Comparison of ENCODE assay signal across 32 cellular contexts in genomic region chr2:77713412-77713811, GRCh38.
"Had no signal": no experiment of that assay in that cellular context is flagged by ENCODE, and none has a peak within 500 bp of the region (broad histone marks: within the 10 kb centered on the region; RNA-seq: fewer than 3 reads in every experiment).

No MANE protein-coding gene starts in this region.

- ATAC-seq: activated CD8-positive, alpha-beta T cell treated with anti-CD3 and anti-CD28 coated beads for 36 hours; activated T-cell treated with anti-CD3 and anti-CD28 coated beads, Interleukin-2, amount 50 U/mL, for 72 hours; activated T-helper 17 cell treated with anti-CD3 and anti-CD28 coated beads, Interleukin-2, amount 50 U/mL, for 72 hours; Right ventricle myocardium inferior had no signal

- H3K27ac ChIP-seq: brain microvascular endothelial cell, PC-9, RWPE1, VCaP had no signal

- H3K36me3 Mint-ChIP-seq: activated naive CD8-positive, alpha-beta T cell treated with anti-CD3 and anti-CD28 coated beads for 36 hours had no signal

- H3K27me3 ChIP-seq: brain microvascular endothelial cell had no signal

- H3K27ac Mint-ChIP-seq: activated CD4-positive, alpha-beta T cell treated with anti-CD3 and anti-CD28 coated beads, Interleukin-2, amount 10 ng/mL, durations not matched to agents 24 days and 14 days; activated CD8-positive, alpha-beta T cell treated with anti-CD3 and anti-CD28 coated beads for 36 hours; activated naive CD8-positive, alpha-beta T cell treated with anti-CD3 and anti-CD28 coated beads for 36 hours; activated T-cell treated with anti-CD3 and anti-CD28 coated beads, Interleukin-2, amount 50 U/mL, for 72 hours; activated T-helper 17 cell treated with anti-CD3 and anti-CD28 coated beads, Interleukin-2, amount 50 U/mL, for 72 hours had no signal

- H3K4me3 Mint-ChIP-seq: activated CD4-positive, alpha-beta T cell treated with anti-CD3 and anti-CD28 coated beads, Interleukin-2, amount 10 ng/mL, durations not matched to agents 24 days and 14 days; activated CD8-positive, alpha-beta T cell treated with anti-CD3 and anti-CD28 coated beads for 36 hours; activated naive CD8-positive, alpha-beta T cell treated with anti-CD3 and anti-CD28 coated beads for 36 hours; activated T-cell treated with anti-CD3 and anti-CD28 coated beads, Interleukin-2, amount 50 U/mL, for 72 hours; activated T-helper 17 cell treated with anti-CD3 and anti-CD28 coated beads, Interleukin-2, amount 50 U/mL, for 72 hours had no signal

- H3K27me3 Mint-ChIP-seq: activated CD4-positive, alpha-beta T cell treated with anti-CD3 and anti-CD28 coated beads, Interleukin-2, amount 10 ng/mL, durations not matched to agents 24 days and 14 days; activated CD8-positive, alpha-beta T cell treated with anti-CD3 and anti-CD28 coated beads for 36 hours; activated naive CD8-positive, alpha-beta T cell treated with anti-CD3 and anti-CD28 coated beads for 36 hours; activated T-helper 17 cell treated with anti-CD3 and anti-CD28 coated beads, Interleukin-2, amount 50 U/mL, for 72 hours had no signal

- H3K4me1 Mint-ChIP-seq: activated CD4-positive, alpha-beta T cell treated with anti-CD3 and anti-CD28 coated beads, Interleukin-2, amount 10 ng/mL, durations not matched to agents 24 days and 14 days; activated naive CD8-positive, alpha-beta T cell treated with anti-CD3 and anti-CD28 coated beads for 36 hours; activated T-helper 17 cell treated with anti-CD3 and anti-CD28 coated beads, Interleukin-2, amount 50 U/mL, for 72 hours had no signal

- H3K9me3 Mint-ChIP-seq: activated CD4-positive, alpha-beta T cell treated with anti-CD3 and anti-CD28 coated beads, Interleukin-2, amount 10 ng/mL, durations not matched to agents 24 days and 14 days had no signal

- H3K36me3 ChIP-seq: brain microvascular endothelial cell had no signal

- DNase-seq: activated CD4-positive, alpha-beta T cell treated with anti-CD3 and anti-CD28 coated beads, Interleukin-2, amount 10 ng/mL, durations not matched to agents 24 days and 14 days; activated CD4-positive, alpha-beta T cell treated with anti-CD3 and anti-CD28 coated beads, Interleukin-2, amount 50 U/mL, for 4 hours; activated CD8-positive, alpha-beta T cell treated with anti-CD3 and anti-CD28 coated beads for 36 hours; activated effector memory CD4-positive, alpha-beta T cell treated with anti-CD3 and anti-CD28 coated beads, Interleukin-2, amount 50 U/mL, for 16 hours; activated naive CD4-positive, alpha-beta T cell; activated naive CD4-positive, alpha-beta T cell treated with anti-CD3 and anti-CD28 coated beads, Interleukin-2, amount 50 U/mL, for 16 hours; activated naive CD8-positive, alpha-beta T cell treated with anti-CD3 and anti-CD28 coated beads for 36 hours; activated T-cell treated with anti-CD3 and anti-CD28 coated beads, Interleukin-2, amount 50 U/mL, for 1 hour; activated T-cell treated with anti-CD3 and anti-CD28 coated beads, Interleukin-2, amount 50 U/mL, for 72 hours; amniotic stem cell; aorta; brain microvascular endothelial cell; central memory CD4-positive, alpha-beta T cell; NCI-H1105; NCI-H1417 treated with DMSO at 0.1 percent for 48 hours; NCI-H187 treated with DMSO at 0.1 percent for 48 hours; NCI-H2081; NCI-H2171 treated with DMSO at 0.1 percent for 48 hours; NCI-H2227 treated with DMSO at 0.1 percent for 48 hours; NCI-H446; NCI-H510A treated with DMSO at 0.1 percent for 48 hours; NCI-H526 treated with DMSO at 0.1 percent for 48 hours; NCI-H774; PC-9; SW 1271; T-helper 1 cell; T-helper 2 cell; T-helper 9 cell had no signal

- H3K4me3 ChIP-seq: PC-9 had no signal
